In the genomic region with DNA sequence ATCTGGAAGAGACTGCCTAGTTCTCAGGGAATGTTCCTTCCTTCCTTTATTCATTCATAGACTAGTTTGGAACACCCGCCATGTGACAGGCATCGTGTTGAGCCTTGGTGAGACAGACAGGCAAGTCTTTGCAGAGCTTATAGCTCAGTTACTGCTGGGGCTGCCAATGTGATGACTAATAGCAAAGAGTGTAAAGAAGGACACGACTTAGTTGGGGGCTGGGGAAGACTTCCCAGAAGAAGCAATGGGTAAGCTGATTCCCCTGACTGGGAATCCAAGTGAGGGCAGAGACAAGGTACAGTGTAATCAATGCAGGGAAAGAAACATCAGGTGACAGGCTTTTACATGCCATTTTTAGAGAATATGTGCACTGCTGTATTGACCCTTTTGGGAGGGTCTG, we compare ENCODE assay signal across 12 cellular contexts. TPM values are rescaled to one million over a fixed set of nuclear protein-coding genes. Genes with fewer than 3 reads are reported as not detected.
DNase-seq lines count a peak whose midpoint lies in the region; ATAC-seq and TF ChIP-seq lines count a peak whose summit lies in the region.
"Had no signal": no experiment of that assay in that cellular context is flagged by ENCODE, and none has a peak within 500 bp of the region (broad histone marks: within the 10 kb centered on the region; RNA-seq: fewer than 3 reads in every experiment).

No MANE protein-coding gene starts in this region.

- no peak for TF ChIP-seq CTCF in BJ (IDR thresholded peaks at IDR 0.05; ENCODE audit: insufficient read depth, low read depth, low read length)
- TF ChIP-seq CTCF in kidney epithelial cell (IDR thresholded peaks at IDR 0.05; ENCODE audit: insufficient read depth, low read length, poor library complexity, severe bottlenecking): no peak

- H3K27me3 Mint-ChIP-seq in activated T-helper 1 cell treated with anti-CD3 and anti-CD28 coated beads, Interleukin-12 subunit alpha, Interleukin-12 subunit beta, Interleukin-2, Interleukin-4 antibody, amounts not matched to agents 30 ng/mL and 10 ng/mL and 1 ng/mL, durations not matched to agents 14 hours and 24 hours and 36 hours (ENCODE audit: insufficient read depth): peaks cover 4% of the 10 kb centered on the region

- H3K36me3 ChIP-seq in BJ (ENCODE audit: control insufficient read depth, insufficient read depth, low read length): no peaks in the 10 kb centered on the region
- H3K36me3 ChIP-seq in kidney epithelial cell (ENCODE audit: control insufficient read depth, insufficient read depth, low read length): no peaks in the 10 kb centered on the region
- H3K36me3 ChIP-seq: neutrophil had no signal

- POLR2A ChIA-PET in BJ (lab: Charles Lee): no interaction called here

- CTCF ChIA-PET in BJ (lab: Yijun Ruan, JAX): interaction anchor here (0.7 to 1.3 kb wide), 3 partner anchors 10 to 29 kb away, joined by 3 to 5 read pairs (median 4); no protein-coding TSS in a partner anchor

- no peak for ATAC-seq in GM21717 (IDR thresholded peaks at IDR 0.05; ENCODE audit: unreplicated experiment)
- ATAC-seq in HG03097 (IDR thresholded peaks at IDR 0.05; ENCODE audit: low FRiP score, unreplicated experiment): no peak

- DNase-seq in BJ (ENCODE audit: low read depth) (peak; percentile 21), HS-5 (ENCODE audit: low read depth) (peak; percentile 20), kidney epithelial cell (ENCODE audit: low read depth) (peak; percentile 74), NCI-H2107 treated with DMSO at 0.1 percent for 48 hours (lab: John Stamatoyannopoulos, UW; ENCODE audit: unreplicated experiment) (no peak)
- DNase-seq in activated T-helper 1 cell treated with anti-CD3 and anti-CD28 coated beads, Interleukin-12 subunit alpha, Interleukin-12 subunit beta, Interleukin-2, Interleukin-4 antibody, amounts not matched to agents 30 ng/mL and 10 ng/mL and 1 ng/mL, durations not matched to agents 14 hours and 24 hours and 36 hours (ENCODE audit: low spot score): no peak
- no peak for DNase-seq in activated CD4-positive, CD25-positive, alpha-beta regulatory T cell (lab: John Stamatoyannopoulos, UW)
- DNase-seq: stimulated activated naive CD8-positive, alpha-beta T cell treated with anti-CD3 and anti-CD28 coated beads, Interleukin-15, amount 100 ng/mL, for 72 hours had no signal

- peak overlapping the region; percentile 35 for H3K4me3 Mint-ChIP-seq in activated T-helper 1 cell treated with anti-CD3 and anti-CD28 coated beads, Interleukin-12 subunit alpha, Interleukin-12 subunit beta, Interleukin-2, Interleukin-4 antibody, amounts not matched to agents 30 ng/mL and 10 ng/mL and 1 ng/mL, durations not matched to agents 14 hours and 24 hours and 36 hours
- H3K4me3 Mint-ChIP-seq: dendritic cell treated with granulocyte-macrophage colony-stimulating factor and Interleukin-4, amounts not matched to agents 40 ng/mL and 50 ng/mL, for 4 days had no signal

- H3K27me3 ChIP-seq in BJ (ENCODE audit: control insufficient read depth, insufficient read depth, low read length) (peaks cover 2% of the 10 kb centered on the region), kidney epithelial cell (ENCODE audit: control insufficient read depth, insufficient read depth, low read length) (no peaks in the 10 kb centered on the region)
- H3K27me3 ChIP-seq: neutrophil had no signal

- peaks cover 9% of the 10 kb centered on the region for H3K9me3 Mint-ChIP-seq in activated T-helper 1 cell treated with anti-CD3 and anti-CD28 coated beads, Interleukin-12 subunit alpha, Interleukin-12 subunit beta, Interleukin-2, Interleukin-4 antibody, amounts not matched to agents 30 ng/mL and 10 ng/mL and 1 ng/mL, durations not matched to agents 14 hours and 24 hours and 36 hours
- H3K9me3 Mint-ChIP-seq: dendritic cell treated with granulocyte-macrophage colony-stimulating factor and Interleukin-4, amounts not matched to agents 40 ng/mL and 50 ng/mL, for 4 days had no signal

- H3K27ac Mint-ChIP-seq in activated T-helper 1 cell treated with anti-CD3 and anti-CD28 coated beads, Interleukin-12 subunit alpha, Interleukin-12 subunit beta, Interleukin-2, Interleukin-4 antibody, amounts not matched to agents 30 ng/mL and 10 ng/mL and 1 ng/mL, durations not matched to agents 14 hours and 24 hours and 36 hours: no peak overlapping the region
- H3K27ac Mint-ChIP-seq: dendritic cell treated with granulocyte-macrophage colony-stimulating factor and Interleukin-4, amounts not matched to agents 40 ng/mL and 50 ng/mL, for 4 days had no signal

- H3K36me3 Mint-ChIP-seq in activated T-helper 1 cell treated with anti-CD3 and anti-CD28 coated beads, Interleukin-12 subunit alpha, Interleukin-12 subunit beta, Interleukin-2, Interleukin-4 antibody, amounts not matched to agents 30 ng/mL and 10 ng/mL and 1 ng/mL, durations not matched to agents 14 hours and 24 hours and 36 hours (ENCODE audit: low read depth): peaks cover 15% of the 10 kb centered on the region

- intact Hi-C loops in activated T-helper 1 cell treated with anti-CD3 and anti-CD28 coated beads, Interleukin-12 subunit alpha, Interleukin-12 subunit beta, Interleukin-2, Interleukin-4 antibody, amounts not matched to agents 30 ng/mL and 10 ng/mL and 1 ng/mL, durations not matched to agents 14 hours and 24 hours and 36 hours (cut with micrococcal nuclease): no loop called here

- H3K4me3 ChIP-seq in BJ (ENCODE audit: low read depth, low read length) (no peak overlapping the region), kidney epithelial cell (ENCODE audit: low read depth, low read length) (no peak overlapping the region)
- H3K4me3 ChIP-seq: SK-N-MC had no signal

- peaks cover 95% of the 10 kb centered on the region for H3K4me1 Mint-ChIP-seq in activated T-helper 1 cell treated with anti-CD3 and anti-CD28 coated beads, Interleukin-12 subunit alpha, Interleukin-12 subunit beta, Interleukin-2, Interleukin-4 antibody, amounts not matched to agents 30 ng/mL and 10 ng/mL and 1 ng/mL, durations not matched to agents 14 hours and 24 hours and 36 hours (ENCODE audit: low read depth)

RNA-seq across cellular contexts. Expression of a gene that starts 51.2 kb away (rescaled TPM):
- 1.9 and 2.3 TPM in 2 replicates for polyA plus RNA-seq in BJ (2011; rRNA removed)
- 4.8 and 6.2 TPM in 2 replicates for polyA minus RNA-seq in BJ (2011; rRNA and poly(A)+ RNA removed)
- 4.9 and 5.2 TPM in 2 replicates for total RNA-seq in activated T-helper 1 cell treated with anti-CD3 and anti-CD28 coated beads, Interleukin-12 subunit alpha, Interleukin-12 subunit beta, Interleukin-2, Interleukin-4 antibody, amounts not matched to agents 30 ng/mL and 10 ng/mL and 1 ng/mL, durations not matched to agents 14 hours and 24 hours and 36 hours
- total RNA-seq in kidney epithelial cell: 0.07 and 0.13 TPM in 2 replicates

Comparison
In these comparisons a context has a peak if more than half of its experiments do, and no peak if none do; other contexts are left out.
1. DNase-seq: peak in BJ (single experiment), HS-5 (single experiment) and kidney epithelial cell (single experiment); none in activated T-helper 1 cell treated with anti-CD3 and anti-CD28 coated beads, Interleukin-12 subunit alpha, Interleukin-12 subunit beta, Interleukin-2, Interleukin-4 antibody, amounts not matched to agents 30 ng/mL and 10 ng/mL and 1 ng/mL, durations not matched to agents 14 hours and 24 hours and 36 hours (single experiment), NCI-H2107 treated with DMSO at 0.1 percent for 48 hours (single experiment) and activated CD4-positive, CD25-positive, alpha-beta regulatory T cell (0 of 4).